In genomic region chr2:113603467-113604084, GRCh38 we compare ENCODE assay signal across 8 cellular contexts. TPM values are rescaled to one million over a fixed set of nuclear protein-coding genes. Genes with fewer than 3 reads are reported as not detected.
DNase-seq lines count a peak whose midpoint lies in the region; ATAC-seq and TF ChIP-seq lines count a peak whose summit lies in the region.
"Not testable (repeated sequence)": the region's sequence is repeated elsewhere in the genome, so short reads cannot be mapped to it uniquely, and the experiment has no call there.

No MANE protein-coding gene starts in this region.

- in situ Hi-C loops in astrocyte of the spinal cord (cut with HindIII; ENCODE audit: low sequenced_read_pairs) = not testable (repeated sequence)

- not testable (repeated sequence) for TF ChIP-seq CTCF in Caco-2 (IDR thresholded peaks at IDR 0.05; ENCODE audit: insufficient read depth in 1 of 2, low read depth in 1 of 2, low read length in 1 of 2, severe bottlenecking in 1 of 2, unreplicated experiment in 1 of 2); WERI-Rb-1 (IDR thresholded peaks at IDR 0.05; ENCODE audit: low read depth, low read length); astrocyte of the spinal cord (IDR thresholded peaks at IDR 0.05; ENCODE audit: low read depth, low read length); neural crest cell (conservative IDR thresholded peaks at IDR 0.05)

- not testable (repeated sequence) for H3K27me3 ChIP-seq in Caco-2 (replicated peaks; ENCODE audit: control insufficient read depth, insufficient read depth, low read length); WERI-Rb-1 (ENCODE audit: insufficient read depth, low read depth, severe bottlenecking)

- not testable (repeated sequence) for BruUV-seq in Caco-2 (replicated peaks; lab: Mats Ljungman, UMichigan)

- H3K4me1 Mint-ChIP-seq in Caco-2 (ENCODE audit: low read depth, unreplicated experiment); neural crest cell: not testable (repeated sequence)

- H3K27ac Mint-ChIP-seq in Caco-2 (ENCODE audit: unreplicated experiment) = peak overlapping the region; percentile 97
- peak overlapping the region; percentile 97 for H3K27ac Mint-ChIP-seq in neural crest cell (ENCODE audit: unreplicated experiment)

- POLR2A ChIA-PET in Caco-2 (lab: Charles Lee) = not testable (repeated sequence)

- DNase-seq in Caco-2 (peak; percentile 94 to 97), WERI-Rb-1 (peak; percentile 87), astrocyte of the spinal cord (ENCODE audit: low read depth, low spot score) (peak; percentile 95), Right ventricle myocardium inferior (ENCODE audit: missing footprints) (peak; percentile 95), neural crest cell (ENCODE audit: low read depth, low spot score) (peak; percentile 62)
- DNase-seq in stimulated activated CD8-positive, alpha-beta memory T cell treated with anti-CD3 and anti-CD28 coated beads, Interleukin-4, amount 100 ng/mL, for 1 hour (ENCODE audit: low read depth in 2 of 2, low spot score in 1 of 2) = peak; percentile 55 to 83

- H3K9me3 Mint-ChIP-seq in Caco-2 (ENCODE audit: unreplicated experiment); neural crest cell: not testable (repeated sequence)

- not testable (repeated sequence) for H3K36me3 ChIP-seq in Caco-2 (ENCODE audit: control insufficient read depth, insufficient read depth, low read length); WERI-Rb-1

- peak overlapping the region; percentile 88 for H3K27ac ChIP-seq in WERI-Rb-1

- not testable (repeated sequence) for H3K27me3 Mint-ChIP-seq in Caco-2 (ENCODE audit: insufficient read depth, unreplicated experiment); neural crest cell (ENCODE audit: low read depth)

- H3K4me3 Mint-ChIP-seq in Caco-2 (ENCODE audit: unreplicated experiment) (peak overlapping the region; percentile 98), neural crest cell (peak overlapping the region; percentile 98)

- intact Hi-C loops in Caco-2 (cut with micrococcal nuclease; ENCODE audit: unreplicated experiment); Right ventricle myocardium inferior (cut with DNase I): not testable (repeated sequence)

- peaks cover 25% of the 10 kb centered on the region for H3K36me3 Mint-ChIP-seq in Caco-2 (ENCODE audit: insufficient read depth, unreplicated experiment)
- H3K36me3 Mint-ChIP-seq in neural crest cell (ENCODE audit: low read depth) = not testable (repeated sequence)

- CTCF ChIA-PET in Caco-2 (lab: Charles Lee) = interaction anchor here (0.9 to 1.9 kb wide), 5 partner anchors 97 to 202 kb away, joined by 3 to 8 read pairs (median 4); no protein-coding TSS in a partner anchor

- not testable (repeated sequence) for H3K9me3 ChIP-seq in Caco-2; WERI-Rb-1 (ENCODE audit: severe bottlenecking)

- ATAC-seq in GM21390 (IDR thresholded peaks at IDR 0.05; ENCODE audit: unreplicated experiment) = peak; percentile 100
- peak; percentile 99 for ATAC-seq in HG03565 (IDR thresholded peaks at IDR 0.05; ENCODE audit: unreplicated experiment)
- peak; percentile 89 for ATAC-seq in Right ventricle myocardium inferior

- not testable (repeated sequence) for H3K4me1 ChIP-seq in Caco-2

- H3K4me3 ChIP-seq in Caco-2 (ENCODE audit: low read depth, low read length) (peak overlapping the region; percentile 71), WERI-Rb-1 (ENCODE audit: low read depth, low read length) (peak overlapping the region; percentile 67), astrocyte of the spinal cord (ENCODE audit: low read depth, low read length) (peak overlapping the region; percentile 54)

RNA-seq across cellular contexts. Expression of gene RABL2A, which starts 23.5 kb away (rescaled TPM):
- total RNA-seq in Caco-2 (2022) (15.2 and 16.6 TPM in 2 replicates), Right ventricle myocardium inferior (5.4 TPM), neural crest cell (34.7 and 35.4 TPM in 2 replicates)

Comparison
In these comparisons a context has a peak if more than half of its experiments do, and no peak if none do; other contexts are left out.
1. Peak in every context shown above with its lines: DNase-seq, ATAC-seq, H3K4me3 ChIP-seq and H3K27ac ChIP-seq.